ENCODE assay signal across 9 cellular contexts in the genomic region with DNA sequence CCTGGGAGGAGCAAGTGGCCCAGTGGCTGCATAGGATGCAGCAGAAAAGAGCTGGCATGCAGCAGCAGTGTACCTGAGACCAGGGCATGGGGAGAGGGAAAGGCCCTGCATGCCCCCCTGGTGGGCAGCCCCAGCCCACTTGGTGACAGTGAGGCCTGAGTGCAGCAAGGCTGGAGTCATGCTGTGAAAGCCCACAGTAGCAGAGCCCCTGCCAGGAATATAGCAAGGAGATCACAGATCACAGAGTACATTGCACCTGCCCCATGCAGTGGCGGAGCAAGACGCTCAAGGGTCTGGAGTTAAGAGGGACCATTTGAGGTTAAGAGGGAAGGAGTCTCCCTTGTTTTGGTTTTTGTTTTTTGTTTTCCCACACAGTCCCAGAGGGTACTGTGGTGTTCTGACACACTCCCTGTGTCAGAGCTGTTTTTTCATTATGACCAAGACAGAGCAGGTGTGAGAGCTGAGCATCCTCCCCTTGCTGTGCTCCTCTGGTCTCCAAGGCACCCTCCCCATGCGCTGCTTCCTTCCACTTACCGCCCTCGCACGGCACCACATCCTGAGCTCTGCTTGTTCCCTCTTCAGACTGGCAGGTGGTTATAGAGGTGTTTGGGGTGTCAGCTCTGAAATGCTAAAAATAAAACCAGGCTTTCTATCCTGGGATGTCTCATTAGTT.
DNase-seq lines count a peak whose midpoint lies in the region; ATAC-seq and TF ChIP-seq lines count a peak whose summit lies in the region.
"Had no signal": no experiment of that assay in that cellular context is flagged by ENCODE, and none has a peak within 500 bp of the region (broad histone marks: within the 10 kb centered on the region; RNA-seq: fewer than 3 reads in every experiment).

No MANE protein-coding gene starts in this region.

- TF ChIP-seq POLR2A in adrenal gland (IDR thresholded peaks at IDR 0.05): no peak

- intact Hi-C loops in adrenal gland (cut with DNase I): no loop called here

- H3K9me3 ChIP-seq in duodenal mucosa (ENCODE audit: control insufficient read depth in 1 of 2, low read length in 2 of 2) (no peaks in the 10 kb centered on the region), adrenal gland (replicated peaks in 1 of 3) (no peaks in the 10 kb centered on the region)
- H3K9me3 ChIP-seq: A549 had no signal

- 59 to 71% (median 69%) methylated on average over 6 of the region's 6 CpGs for WGBS in adrenal gland, 4 donors

- H3K4me1 ChIP-seq in duodenal mucosa (ENCODE audit: control insufficient read depth in 1 of 2, insufficient read depth in 2 of 2, low read length in 2 of 2) (peaks cover 13 to 19% of the 10 kb centered on the region in 2 donors), adrenal gland (replicated peaks in 1 of 2) (no peaks in the 10 kb centered on the region)
- H3K4me1 ChIP-seq: A549 had no signal

- H3K27me3 ChIP-seq in duodenal mucosa (ENCODE audit: control insufficient read depth in 1 of 2, insufficient read depth in 2 of 2, low read length in 2 of 2) (no peaks in the 10 kb centered on the region), adrenal gland (no peaks in the 10 kb centered on the region)

- H3K4me3 ChIP-seq in duodenal mucosa (ENCODE audit: low read depth in 1 of 2, low read length in 2 of 2) (peak overlapping the region; percentile 40 to 53), adrenal gland (no peak overlapping the region)
- H3K4me3 ChIP-seq: A549 had no signal

- H3K27ac ChIP-seq in duodenal mucosa (ENCODE audit: low read depth, low read length): no peak overlapping the region
- H3K27ac ChIP-seq in adrenal gland: no peak overlapping the region
- H3K27ac ChIP-seq: A549 had no signal

- peak; percentile 91 for ATAC-seq in HG03108 (IDR thresholded peaks at IDR 0.05; ENCODE audit: unreplicated experiment)
- ATAC-seq: A549 had no signal

- no peak for TF ChIP-seq CTCF in adrenal gland (IDR thresholded peaks at IDR 0.05)

- H3K36me3 ChIP-seq in duodenal mucosa (ENCODE audit: control insufficient read depth in 1 of 2, insufficient read depth in 2 of 2, low read length in 2 of 2) (no peaks in the 10 kb centered on the region), adrenal gland (replicated peaks in 1 of 2) (no peaks in the 10 kb centered on the region)

- DNase-seq in NCI-H1417 (lab: John Stamatoyannopoulos, UW) (peak; percentile 56 to 85 (median 61)), NCI-H1417 treated with DMSO at 0.1 percent for 48 hours (lab: John Stamatoyannopoulos, UW) (no peak), EL (no peak), adrenal gland (no peak)
- peak; percentile 29 to 66 (median 52) for DNase-seq in activated CD4-positive, CD25-positive, alpha-beta regulatory T cell (lab: John Stamatoyannopoulos, UW)
- peak; percentile 27 for DNase-seq in stimulated activated CD8-positive, alpha-beta memory T cell treated with anti-CD3 and anti-CD28 coated beads, Interleukin-12 subunit alpha, Interleukin-12 subunit beta, amount 100 ng/mL, for 4 hours (ENCODE audit: low read depth)

- no peak overlapping the region for H3K9ac ChIP-seq in duodenal mucosa (ENCODE audit: low read depth in 1 of 2, low read length in 2 of 2)

Comparison
In these comparisons a context has a peak if more than half of its experiments do, and no peak if none do; other contexts are left out.
1. DNase-seq: peak in NCI-H1417 (3 of 3), activated CD4-positive, CD25-positive, alpha-beta regulatory T cell (4 of 4) and stimulated activated CD8-positive, alpha-beta memory T cell treated with anti-CD3 and anti-CD28 coated beads, Interleukin-12 subunit alpha, Interleukin-12 subunit beta, amount 100 ng/mL, for 4 hours (single experiment); none in NCI-H1417 treated with DMSO at 0.1 percent for 48 hours (single experiment), EL (single experiment) and adrenal gland (0 of 7).
2. H3K4me3 ChIP-seq: peak in duodenal mucosa (2 of 2); none in adrenal gland (0 of 4).